In the genomic region with DNA sequence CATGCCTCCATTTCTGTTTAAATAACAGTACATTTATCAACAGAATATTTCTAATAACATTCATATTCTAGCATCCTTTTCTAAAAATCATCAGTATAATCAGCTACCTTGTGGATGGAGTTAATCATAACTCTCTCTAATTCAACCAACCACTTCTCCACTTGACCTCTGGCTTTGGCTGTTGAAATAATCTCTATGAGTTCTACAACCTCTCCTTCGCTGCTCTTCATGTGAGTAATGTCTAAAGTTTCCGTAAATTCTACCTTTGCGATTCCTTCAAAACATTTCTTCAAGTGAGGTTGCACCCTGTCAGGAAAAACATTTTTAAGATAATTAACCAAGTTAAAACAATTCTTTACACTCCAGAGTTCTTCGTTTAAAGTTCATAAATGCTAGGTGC, we compare ENCODE assay signal across 16 cellular contexts.
DNase-seq lines count a peak whose midpoint lies in the region; ATAC-seq and TF ChIP-seq lines count a peak whose summit lies in the region.
"Had no signal": no experiment of that assay in that cellular context is flagged by ENCODE, and none has a peak within 500 bp of the region (broad histone marks: within the 10 kb centered on the region; RNA-seq: fewer than 3 reads in every experiment).

No MANE protein-coding gene starts in this region.

- H3K79me2 ChIP-seq in HCT116 (ENCODE audit: insufficient read depth, low read length) = no peaks in the 10 kb centered on the region

- H2AFZ ChIP-seq in HCT116 (ENCODE audit: low read depth, low read length, poor library complexity, severe bottlenecking) = peak overlapping the region; percentile 15

- no TSS peak for BruUV-seq in HCT116 (replicated peaks; lab: Mats Ljungman, UMichigan)

- no peak for TF ChIP-seq CTCF in HCT116 (IDR thresholded peaks at IDR 0.05 in 2 of 3, conservative IDR thresholded peaks at IDR 0.05 in 1 of 3; ENCODE audit: borderline replicate concordance in 1 of 3, insufficient read depth in 1 of 3, low read depth in 2 of 3, low read length in 2 of 3)
- no peak for TF ChIP-seq CTCF in lung (IDR thresholded peaks at IDR 0.05; ENCODE audit: control extremely low read depth, extremely low read depth)
- no peak for TF ChIP-seq CTCF in testis (IDR thresholded peaks at IDR 0.05)

- no peaks in the 10 kb centered on the region for H3K4me1 ChIP-seq in HCT116 (ENCODE audit: control insufficient read depth in 1 of 2, insufficient read depth in 2 of 2, low read length in 2 of 2)
- no peaks in the 10 kb centered on the region for H3K4me1 ChIP-seq in lung (ENCODE audit: control insufficient read depth in 2 of 2, insufficient read depth in 2 of 2, low read length in 2 of 2)
- H3K4me1 ChIP-seq in testis = no peaks in the 10 kb centered on the region
- H3K4me1 ChIP-seq: BLaER1 treated with 17β-estradiol and CSF1 and Interleukin-3, amounts not matched to agents 10 nM and 100 nM; Caco-2 had no signal

- no peaks in the 10 kb centered on the region for H3K9me2 ChIP-seq in HCT116 (ENCODE audit: insufficient read depth)

- no peaks in the 10 kb centered on the region for H3K36me3 ChIP-seq in HCT116 (ENCODE audit: control insufficient read depth in 1 of 2, insufficient read depth in 2 of 2, low read length in 2 of 2)
- no peaks in the 10 kb centered on the region for H3K36me3 ChIP-seq in lung (ENCODE audit: control insufficient read depth in 2 of 2, insufficient read depth in 2 of 2, low read length in 2 of 2)
- H3K36me3 ChIP-seq in testis (ENCODE audit: low read depth, missing control alignments) = no peaks in the 10 kb centered on the region
- H3K36me3 ChIP-seq: BLaER1 treated with 17β-estradiol and CSF1 and Interleukin-3, amounts not matched to agents 10 nM and 100 nM had no signal

- no peak for TF ChIP-seq RAD21 in HCT116 (IDR thresholded peaks at IDR 0.05; ENCODE audit: low read depth)

- intact Hi-C loops in HCT116 (cut with micrococcal nuclease) = no loop called here
- intact Hi-C loops in testis (cut with DNase I; ENCODE audit: low total_unique reads) = no loop called here

- no peak overlapping the region for H3K9ac ChIP-seq in HCT116 (ENCODE audit: low read length)
- H3K9ac ChIP-seq: BLaER1 treated with 17β-estradiol and CSF1 and Interleukin-3, amounts not matched to agents 10 nM and 100 nM had no signal

- DNase-seq in HCT116 (ENCODE audit: low read depth, low spot score) = no peak
- DNase-seq in NCI-H2227 treated with DMSO at 0.1 percent for 48 hours (lab: John Stamatoyannopoulos, UW) = peak; percentile 39
- DNase-seq in lung (ENCODE audit: low spot score) = no peak
- DNase-seq in testis = no peak
- DNase-seq: AML-193; Caco-2; Calu3; CD4-positive, alpha-beta T cell; CD8-positive, alpha-beta T cell; DMS79 treated with DMSO at 0.1 percent for 48 hours; GF-D8 had no signal

- no peak for ATAC-seq in HCT116
- ATAC-seq in lung (ENCODE audit: insufficient read depth, low FRiP score) = peak; percentile 53
- no peak for ATAC-seq in GM21825 (IDR thresholded peaks at IDR 0.05; ENCODE audit: unreplicated experiment)
- ATAC-seq: A549; CD8-positive, alpha-beta T cell had no signal

- no peaks in the 10 kb centered on the region for H4K20me1 ChIP-seq in HCT116 (ENCODE audit: insufficient read depth)
- H4K20me1 ChIP-seq: BLaER1 treated with 17β-estradiol and CSF1 and Interleukin-3, amounts not matched to agents 10 nM and 100 nM had no signal

- WGBS in lung, 2 donors = 71 to 90% methylated on average over 4 of the region's 4 CpGs
- WGBS in testis, 2 donors = 91 to 97% methylated on average over 4 of the region's 4 CpGs

- TF ChIP-seq POLR2A in HCT116 (IDR thresholded peaks at IDR 0.05; ENCODE audit: borderline replicate concordance, extremely low read depth, insufficient read depth, insufficient read length) (no peak), testis (IDR thresholded peaks at IDR 0.05) (no peak)

- H3K9me3 ChIP-seq in HCT116 (ENCODE audit: control insufficient read depth in 1 of 2, insufficient read depth in 1 of 2, low read depth in 1 of 2, low read length in 2 of 2) (no peaks in the 10 kb centered on the region), lung (ENCODE audit: control insufficient read depth in 2 of 2, insufficient read depth in 1 of 2, low read length in 1 of 2) (no peaks in the 10 kb centered on the region), testis (no peaks in the 10 kb centered on the region)
- H3K9me3 ChIP-seq: A549; BLaER1 treated with 17β-estradiol and CSF1 and Interleukin-3, amounts not matched to agents 10 nM and 100 nM; Caco-2 had no signal

- no peak overlapping the region for H3K27ac ChIP-seq in HCT116 (ENCODE audit: low read depth, low read length)
- H3K27ac ChIP-seq in lung (ENCODE audit: low read depth in 1 of 2, low read length in 1 of 2) = no peak overlapping the region
- H3K27ac ChIP-seq in testis = no peak overlapping the region
- H3K27ac ChIP-seq: 22Rv1; A549; BLaER1 treated with 17β-estradiol and CSF1 and Interleukin-3, amounts not matched to agents 10 nM and 100 nM; C4-2B had no signal

- H3K27me3 ChIP-seq in HCT116 (ENCODE audit: insufficient read depth, low read length) = no peaks in the 10 kb centered on the region
- no peaks in the 10 kb centered on the region for H3K27me3 ChIP-seq in lung (ENCODE audit: control insufficient read depth, insufficient read depth)
- H3K27me3 ChIP-seq in testis = no peaks in the 10 kb centered on the region
- H3K27me3 ChIP-seq: BLaER1 treated with 17β-estradiol and CSF1 and Interleukin-3, amounts not matched to agents 10 nM and 100 nM had no signal

- no peak overlapping the region for H3K4me2 ChIP-seq in HCT116 (ENCODE audit: low read length)
- H3K4me2 ChIP-seq: A549; BLaER1 treated with 17β-estradiol and CSF1 and Interleukin-3, amounts not matched to agents 10 nM and 100 nM had no signal

- POLR2A ChIA-PET in HCT116 (lab: Charles Lee) = no interaction called here

- RAD21 ChIA-PET in HCT116 (lab: Charles Lee; ENCODE audit: low non-redundant PET in 1 of 2, low total read pairs in 2 of 2, uncharacterized antibody in 2 of 2, unreplicated experiment in 2 of 2) = no interaction called here

- no peak overlapping the region for H3K4me3 ChIP-seq in HCT116 (replicated peaks in 1 of 2; ENCODE audit: low read depth in 1 of 2, low read length in 2 of 2)
- no peak overlapping the region for H3K4me3 ChIP-seq in lung
- no peak overlapping the region for H3K4me3 ChIP-seq in testis
- H3K4me3 ChIP-seq: A549; BLaER1 treated with 17β-estradiol and CSF1 and Interleukin-3, amounts not matched to agents 10 nM and 100 nM had no signal

- CTCF ChIA-PET in HCT116 (lab: Charles Lee) = no interaction called here

TF ChIP-seq in HCT116, 20 proteins besides CTCF, POLR2A, EP300 and RAD21:
- no peak for TF ChIP-seq JUND (IDR thresholded peaks at IDR 0.05)
- TF ChIP-seq YY1 (IDR thresholded peaks at IDR 0.05; ENCODE audit: extremely low read depth, insufficient replicate concordance, low read depth, low read length) = no peak
- no peak for TF ChIP-seq SRF (IDR thresholded peaks at IDR 0.05; ENCODE audit: low read depth)
- no peak for TF ChIP-seq EZH2 (IDR thresholded peaks at IDR 0.05)
- no peak for TF ChIP-seq EGR1 (IDR thresholded peaks at IDR 0.05; ENCODE audit: low read depth)
- TF ChIP-seq EZH2phosphoT487 (IDR thresholded peaks at IDR 0.05; ENCODE audit: borderline replicate concordance) = no peak
- TF ChIP-seq, protein P1, sequence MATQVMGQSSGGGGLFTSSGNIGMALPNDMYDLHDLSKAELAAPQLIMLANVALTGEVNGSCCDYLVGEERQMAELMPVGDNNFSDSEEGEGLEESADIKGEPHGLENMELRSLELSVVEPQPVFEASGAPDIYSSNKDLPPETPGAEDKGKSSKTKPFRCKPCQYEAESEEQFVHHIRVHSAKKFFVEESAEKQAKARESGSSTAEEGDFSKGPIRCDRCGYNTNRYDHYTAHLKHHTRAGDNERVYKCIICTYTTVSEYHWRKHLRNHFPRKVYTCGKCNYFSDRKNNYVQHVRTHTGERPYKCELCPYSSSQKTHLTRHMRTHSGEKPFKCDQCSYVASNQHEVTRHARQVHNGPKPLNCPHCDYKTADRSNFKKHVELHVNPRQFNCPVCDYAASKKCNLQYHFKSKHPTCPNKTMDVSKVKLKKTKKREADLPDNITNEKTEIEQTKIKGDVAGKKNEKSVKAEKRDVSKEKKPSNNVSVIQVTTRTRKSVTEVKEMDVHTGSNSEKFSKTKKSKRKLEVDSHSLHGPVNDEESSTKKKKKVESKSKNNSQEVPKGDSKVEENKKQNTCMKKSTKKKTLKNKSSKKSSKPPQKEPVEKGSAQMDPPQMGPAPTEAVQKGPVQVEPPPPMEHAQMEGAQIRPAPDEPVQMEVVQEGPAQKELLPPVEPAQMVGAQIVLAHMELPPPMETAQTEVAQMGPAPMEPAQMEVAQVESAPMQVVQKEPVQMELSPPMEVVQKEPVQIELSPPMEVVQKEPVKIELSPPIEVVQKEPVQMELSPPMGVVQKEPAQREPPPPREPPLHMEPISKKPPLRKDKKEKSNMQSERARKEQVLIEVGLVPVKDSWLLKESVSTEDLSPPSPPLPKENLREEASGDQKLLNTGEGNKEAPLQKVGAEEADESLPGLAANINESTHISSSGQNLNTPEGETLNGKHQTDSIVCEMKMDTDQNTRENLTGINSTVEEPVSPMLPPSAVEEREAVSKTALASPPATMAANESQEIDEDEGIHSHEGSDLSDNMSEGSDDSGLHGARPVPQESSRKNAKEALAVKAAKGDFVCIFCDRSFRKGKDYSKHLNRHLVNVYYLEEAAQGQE (IDR thresholded peaks at IDR 0.05; ENCODE audit: low read depth) = no peak
- TF ChIP-seq CEBPB (IDR thresholded peaks at IDR 0.05; ENCODE audit: low read depth) = no peak
- TF ChIP-seq ZNF274 (IDR thresholded peaks at IDR 0.05; ENCODE audit: low read depth, low read length) = no peak
- no peak for TF ChIP-seq CBX3 (IDR thresholded peaks at IDR 0.05; ENCODE audit: low read depth)
- TF ChIP-seq, protein P2, sequence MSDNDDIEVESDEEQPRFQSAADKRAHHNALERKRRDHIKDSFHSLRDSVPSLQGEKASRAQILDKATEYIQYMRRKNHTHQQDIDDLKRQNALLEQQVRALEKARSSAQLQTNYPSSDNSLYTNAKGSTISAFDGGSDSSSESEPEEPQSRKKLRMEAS (IDR thresholded peaks at IDR 0.05) = no peak
- TF ChIP-seq SIN3A (IDR thresholded peaks at IDR 0.05; ENCODE audit: low read depth) = no peak
- no peak for TF ChIP-seq FOSL1 (IDR thresholded peaks at IDR 0.05; ENCODE audit: low read depth)
- no peak for TF ChIP-seq ELF1 (IDR thresholded peaks at IDR 0.05; ENCODE audit: borderline replicate concordance, low read depth)
- TF ChIP-seq SP1 (IDR thresholded peaks at IDR 0.05; ENCODE audit: low read depth) = no peak
- TF ChIP-seq ZFX (IDR thresholded peaks at IDR 0.05) = no peak
